1 cellular context compared by ENCODE assay signal in genomic region chr10:62426086-62426485, GRCh38.
A peak's percentile ranks its signal among the peaks of the same experiment; 100 is the strongest.
TF ChIP-seq lines count a peak whose summit lies in the region.

No MANE protein-coding gene starts in this region.

TF ChIP-seq in SK-N-SH, 30 proteins besides CTCF, POLR2A, EP300 and RAD21 (continued from another document):
- peak; percentile 68 for TF ChIP-seq TCF12 (IDR thresholded peaks at IDR 0.05)
- no peak for TF ChIP-seq GABPA (IDR thresholded peaks at IDR 0.05; ENCODE audit: low read depth)
- TF ChIP-seq, protein P1, sequence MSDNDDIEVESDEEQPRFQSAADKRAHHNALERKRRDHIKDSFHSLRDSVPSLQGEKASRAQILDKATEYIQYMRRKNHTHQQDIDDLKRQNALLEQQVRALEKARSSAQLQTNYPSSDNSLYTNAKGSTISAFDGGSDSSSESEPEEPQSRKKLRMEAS (IDR thresholded peaks at IDR 0.05; ENCODE audit: low read depth) = 0 out of 2 replicates have a peak, but pooled peaks have one; percentile 26
- no peak for TF ChIP-seq RXRA (IDR thresholded peaks at IDR 0.05; ENCODE audit: borderline replicate concordance, low read depth)
- TF ChIP-seq YY1 (IDR thresholded peaks at IDR 0.05; ENCODE audit: low read depth) = no peak
- TF ChIP-seq, protein P2, sequence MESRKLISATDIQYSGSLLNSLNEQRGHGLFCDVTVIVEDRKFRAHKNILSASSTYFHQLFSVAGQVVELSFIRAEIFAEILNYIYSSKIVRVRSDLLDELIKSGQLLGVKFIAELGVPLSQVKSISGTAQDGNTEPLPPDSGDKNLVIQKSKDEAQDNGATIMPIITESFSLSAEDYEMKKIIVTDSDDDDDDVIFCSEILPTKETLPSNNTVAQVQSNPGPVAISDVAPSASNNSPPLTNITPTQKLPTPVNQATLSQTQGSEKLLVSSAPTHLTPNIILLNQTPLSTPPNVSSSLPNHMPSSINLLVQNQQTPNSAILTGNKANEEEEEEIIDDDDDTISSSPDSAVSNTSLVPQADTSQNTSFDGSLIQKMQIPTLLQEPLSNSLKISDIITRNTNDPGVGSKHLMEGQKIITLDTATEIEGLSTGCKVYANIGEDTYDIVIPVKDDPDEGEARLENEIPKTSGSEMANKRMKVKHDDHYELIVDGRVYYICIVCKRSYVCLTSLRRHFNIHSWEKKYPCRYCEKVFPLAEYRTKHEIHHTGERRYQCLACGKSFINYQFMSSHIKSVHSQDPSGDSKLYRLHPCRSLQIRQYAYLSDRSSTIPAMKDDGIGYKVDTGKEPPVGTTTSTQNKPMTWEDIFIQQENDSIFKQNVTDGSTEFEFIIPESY (IDR thresholded peaks at IDR 0.05; ENCODE audit: borderline replicate concordance, low read depth) = no peak
- TF ChIP-seq CHD2 (IDR thresholded peaks at IDR 0.05; ENCODE audit: low read length, partially characterized antibody) = no peak
- 0 out of 2 replicates have a peak, but pooled peaks have one; percentile 40 for TF ChIP-seq MEF2A (IDR thresholded peaks at IDR 0.05; ENCODE audit: borderline replicate concordance, low read depth)
- TF ChIP-seq SIN3A (IDR thresholded peaks at IDR 0.05; ENCODE audit: borderline replicate concordance, low read depth, low read length) = no peak
- no peak for TF ChIP-seq FOXM1 (IDR thresholded peaks at IDR 0.05; ENCODE audit: low read depth)
- TF ChIP-seq, protein P3, sequence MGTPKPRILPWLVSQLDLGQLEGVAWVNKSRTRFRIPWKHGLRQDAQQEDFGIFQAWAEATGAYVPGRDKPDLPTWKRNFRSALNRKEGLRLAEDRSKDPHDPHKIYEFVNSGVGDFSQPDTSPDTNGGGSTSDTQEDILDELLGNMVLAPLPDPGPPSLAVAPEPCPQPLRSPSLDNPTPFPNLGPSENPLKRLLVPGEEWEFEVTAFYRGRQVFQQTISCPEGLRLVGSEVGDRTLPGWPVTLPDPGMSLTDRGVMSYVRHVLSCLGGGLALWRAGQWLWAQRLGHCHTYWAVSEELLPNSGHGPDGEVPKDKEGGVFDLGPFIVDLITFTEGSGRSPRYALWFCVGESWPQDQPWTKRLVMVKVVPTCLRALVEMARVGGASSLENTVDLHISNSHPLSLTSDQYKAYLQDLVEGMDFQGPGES (IDR thresholded peaks at IDR 0.05; ENCODE audit: low read depth, low read length) = no peak
- no peak for TF ChIP-seq FOXJ3 (CRISPR knock-in tag; IDR thresholded peaks at IDR 0.05)
- no peak for TF ChIP-seq EZH2phosphoT487 (IDR thresholded peaks at IDR 0.05; ENCODE audit: borderline replicate concordance, low read depth)
- TF ChIP-seq ELF1 (IDR thresholded peaks at IDR 0.05) = no peak
- no peak for TF ChIP-seq POLR2AphosphoS5 (IDR thresholded peaks at IDR 0.05; ENCODE audit: low read depth, low read length)
